In genomic region chr2:170409164-170409535, GRCh38 we compare ENCODE assay signal across 8 cellular contexts.
DNase-seq lines count a peak whose midpoint lies in the region; ATAC-seq and TF ChIP-seq lines count a peak whose summit lies in the region.

No MANE protein-coding gene starts in this region.

- peak; percentile 69 for DNase-seq in LoVo (ENCODE audit: low spot score)
- DNase-seq in RWPE2 (ENCODE audit: low spot score), result no peak
- peak; percentile 49 for DNase-seq in activated T-helper 9 cell treated with anti-CD3 and anti-CD28 coated beads, Interleukin-2, amount 50 U/mL, for 16 hours (ENCODE audit: low read depth)
- DNase-seq in foreskin keratinocyte, result peak in 1 of 2 donors; percentile 28
- DNase-seq in ovary, result peak; percentile 59 to 70 (median 63)
- DNase-seq in tibial artery, result peak; percentile 69 to 70

- H3K27ac ChIP-seq in DOHH2 (ENCODE audit: low read depth, low read length) (no peak overlapping the region), RWPE2 (ENCODE audit: poor library complexity, severe bottlenecking) (no peak overlapping the region), foreskin keratinocyte (no peak overlapping the region), ovary (no peak overlapping the region), tibial artery (no peak overlapping the region)

- H3K4me1 ChIP-seq in DOHH2 (ENCODE audit: control insufficient read depth, low read length), result peaks cover 15% of the 10 kb centered on the region
- H3K4me1 ChIP-seq in RWPE2 (ENCODE audit: insufficient read depth, poor library complexity, severe bottlenecking), result no peaks in the 10 kb centered on the region
- no peaks in the 10 kb centered on the region for H3K4me1 ChIP-seq in foreskin keratinocyte
- H3K4me1 ChIP-seq in ovary (ENCODE audit: insufficient read depth), result no peaks in the 10 kb centered on the region
- peaks cover 0 to 12% (median 1%) of the 10 kb centered on the region in 4 donors for H3K4me1 ChIP-seq in tibial artery

- TF ChIP-seq CTCF in DOHH2 (IDR thresholded peaks at IDR 0.05; ENCODE audit: low read depth, low read length, poor library complexity, severe bottlenecking) (peak; percentile 98), RWPE2 (IDR thresholded peaks at IDR 0.05; ENCODE audit: poor library complexity, severe bottlenecking) (peak; percentile 89), foreskin keratinocyte (conservative IDR thresholded peaks at IDR 0.05) (peak; percentile 88), ovary (IDR thresholded peaks at IDR 0.05) (peak; percentile 20 to 64 (median 61)), tibial artery (IDR thresholded peaks at IDR 0.05) (peak; percentile 75 to 79)

- ATAC-seq in RWPE2 (ENCODE audit: low read depth) (no peak), foreskin keratinocyte (peak; percentile 21), GM18517 (IDR thresholded peaks at IDR 0.05; ENCODE audit: unreplicated experiment) (no peak)

- TF ChIP-seq EP300 in ovary (IDR thresholded peaks at IDR 0.05), result no peak

- WGBS in ovary, 3 donors, result 1 to 2% (median 1%) methylated on average over 9 of the region's 9 CpGs

- H3K9me3 ChIP-seq in DOHH2 (ENCODE audit: control insufficient read depth, insufficient read depth, low read length) (no peaks in the 10 kb centered on the region), RWPE2 (ENCODE audit: severe bottlenecking) (no peaks in the 10 kb centered on the region), ovary (no peaks in the 10 kb centered on the region), tibial artery (no peaks in the 10 kb centered on the region)

- TF ChIP-seq POLR2A in ovary (IDR thresholded peaks at IDR 0.05), result no peak

- H3K36me3 ChIP-seq in DOHH2 (ENCODE audit: control insufficient read depth, low read length) (no peaks in the 10 kb centered on the region), RWPE2 (ENCODE audit: low read depth) (no peaks in the 10 kb centered on the region), ovary (no peaks in the 10 kb centered on the region), tibial artery (no peaks in the 10 kb centered on the region)

- no peaks in the 10 kb centered on the region for H3F3A ChIP-seq in DOHH2 (ENCODE audit: control insufficient read depth, insufficient read depth)

- peak overlapping the region; percentile 50 for H3K4me3 ChIP-seq in DOHH2 (ENCODE audit: low read length)
- H3K4me3 ChIP-seq in RWPE2 (ENCODE audit: severe bottlenecking), result no peak overlapping the region
- no peak overlapping the region for H3K4me3 ChIP-seq in ovary
- no peak overlapping the region for H3K4me3 ChIP-seq in tibial artery

- H3K27me3 ChIP-seq in DOHH2 (ENCODE audit: control insufficient read depth, low read length) (no peaks in the 10 kb centered on the region; the same call in 1 of the 2 replicates), RWPE2 (ENCODE audit: insufficient read depth, poor library complexity, severe bottlenecking) (no peaks in the 10 kb centered on the region), foreskin keratinocyte (no peaks in the 10 kb centered on the region), ovary (no peaks in the 10 kb centered on the region), tibial artery (no peaks in the 10 kb centered on the region)

- H3K79me2 ChIP-seq in DOHH2 (ENCODE audit: control insufficient read depth, low read length), result no peaks in the 10 kb centered on the region

- H4K20me1 ChIP-seq in DOHH2 (ENCODE audit: control insufficient read depth, insufficient read depth, low read depth, low read length), result no peaks in the 10 kb centered on the region

- intact Hi-C loops in ovary (cut with DNase I), result loop anchor here in 2 of 4 donors (5.0 to 10.0 kb wide), 2 partner anchors 406 to 408 kb away; partner anchors contain the start of gene GAD1 (in 2 of the 2)
- intact Hi-C loops in tibial artery (cut with DNase I; ENCODE audit: low total_unique reads), result loop anchor here (10.0 kb wide), 1 partner anchor 306 kb away; the partner anchor contains the start of gene SP5

- peak overlapping the region; percentile 67 for H3K4me2 ChIP-seq in DOHH2 (ENCODE audit: low read length)

- no peaks in the 10 kb centered on the region for H3K9me2 ChIP-seq in DOHH2 (replicated peaks; ENCODE audit: control insufficient read depth, low read length)
